ENCODE assay signal across 25 cellular contexts in the genomic region with DNA sequence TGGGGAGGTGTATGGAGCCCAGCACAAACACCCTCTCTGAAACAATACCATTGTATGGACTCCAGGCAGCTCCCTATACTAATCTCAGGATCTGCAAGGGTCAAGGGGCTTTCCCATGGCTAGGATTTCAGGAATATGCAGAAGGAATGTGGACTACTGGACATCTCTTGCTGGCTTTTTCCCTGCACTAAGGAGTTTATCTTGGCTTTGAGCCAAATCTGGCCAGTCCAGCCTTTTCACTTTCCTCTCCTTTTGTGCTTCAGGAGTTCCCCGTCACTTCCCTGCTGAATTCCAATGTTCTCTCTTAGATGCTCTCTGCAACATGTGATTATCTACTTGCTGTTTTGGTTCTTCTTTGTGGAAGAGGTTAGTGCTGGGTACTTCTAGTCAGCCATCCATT.
DNase-seq lines count a peak whose midpoint lies in the region; ATAC-seq and TF ChIP-seq lines count a peak whose summit lies in the region.
"Had no signal": no experiment of that assay in that cellular context is flagged by ENCODE, and none has a peak within 500 bp of the region (broad histone marks: within the 10 kb centered on the region; RNA-seq: fewer than 3 reads in every experiment).

No MANE protein-coding gene starts in this region.

- CTCF ChIA-PET in RWPE1 (lab: Yijun Ruan, JAX), result no interaction called here

- no peak for ATAC-seq in stimulated activated naive CD8-positive, alpha-beta T cell treated with anti-CD3 and anti-CD28 coated beads, Interleukin-15, Interleukin-2, amounts not matched to agents 100 U/mL and 50 U/mL, for 24 hours
- ATAC-seq: sciatic nerve; stimulated activated effector memory CD8-positive, alpha-beta T cell treated with anti-CD3 and anti-CD28 coated beads, Interleukin-12 subunit alpha, Interleukin-12 subunit beta, amount 100 ng/mL, for 72 hours; WTC11 had no signal

- peak; percentile 16 for DNase-seq in NCI-H748 (lab: John Stamatoyannopoulos, UW; ENCODE audit: unreplicated experiment)
- no peak for DNase-seq in NCI-H748 treated with DMSO at 0.1 percent for 48 hours (lab: John Stamatoyannopoulos, UW)
- DNase-seq in astrocyte of the hippocampus (ENCODE audit: low read depth, low spot score), result peak; percentile 61
- DNase-seq in fibroblast of the aortic adventitia (ENCODE audit: low read depth), result peak; percentile 7
- DNase-seq in renal cortical epithelial cell (ENCODE audit: low read depth), result peak; percentile 56
- DNase-seq in occipital lobe (lab: John Stamatoyannopoulos, UW), result no peak
- DNase-seq in stimulated activated naive CD8-positive, alpha-beta T cell treated with anti-CD3 and anti-CD28 coated beads, Interleukin-15, Interleukin-2, amounts not matched to agents 100 U/mL and 50 U/mL, for 24 hours, result no peak
- no peak for DNase-seq in RWPE1 (ENCODE audit: low spot score)
- DNase-seq: activated CD4-positive, alpha-beta T cell treated with anti-CD3 and anti-CD28 coated beads, Interleukin-2, amount 50 U/mL, for 48 hours; activated gamma-delta T cell; BE2C; Caco-2; effector CD8-positive, alpha-beta T cell; esophagus squamous epithelium; head of caudate nucleus; MM.1S; NCI-H146; NCI-H2171; nucleus accumbens; Peyer's patch; testis had no signal

- TF ChIP-seq CTCF in fibroblast of the aortic adventitia (IDR thresholded peaks at IDR 0.05; ENCODE audit: insufficient read depth, low read length) (no peak), RWPE1 (conservative IDR thresholded peaks at IDR 0.05; ENCODE audit: low read depth) (no peak)

- no peak overlapping the region for H3K27ac ChIP-seq in RWPE1
- H3K27ac ChIP-seq: esophagus squamous epithelium, Peyer's patch, SK-N-MC, testis had no signal

- H3K4me3 ChIP-seq in fibroblast of the aortic adventitia (ENCODE audit: low read depth, low read length), result no peak overlapping the region
- H3K4me3 ChIP-seq: esophagus squamous epithelium, Peyer's patch, SK-N-MC, testis had no signal

- POLR2A ChIA-PET in RWPE1 (lab: Yijun Ruan, JAX; ENCODE audit: low non-redundant PET), result no interaction called here

Comparison
In these comparisons a context has a peak if more than half of its experiments do, and no peak if none do; other contexts are left out.
1. DNase-seq: peak in NCI-H748 (single experiment), astrocyte of the hippocampus (single experiment), fibroblast of the aortic adventitia (single experiment) and renal cortical epithelial cell (single experiment); none in NCI-H748 treated with DMSO at 0.1 percent for 48 hours (single experiment), occipital lobe (single experiment), stimulated activated naive CD8-positive, alpha-beta T cell treated with anti-CD3 and anti-CD28 coated beads, Interleukin-15, Interleukin-2, amounts not matched to agents 100 U/mL and 50 U/mL, for 24 hours (single experiment) and RWPE1 (single experiment).